Comparison of ENCODE assay signal across 14 cellular contexts in the genomic region with DNA sequence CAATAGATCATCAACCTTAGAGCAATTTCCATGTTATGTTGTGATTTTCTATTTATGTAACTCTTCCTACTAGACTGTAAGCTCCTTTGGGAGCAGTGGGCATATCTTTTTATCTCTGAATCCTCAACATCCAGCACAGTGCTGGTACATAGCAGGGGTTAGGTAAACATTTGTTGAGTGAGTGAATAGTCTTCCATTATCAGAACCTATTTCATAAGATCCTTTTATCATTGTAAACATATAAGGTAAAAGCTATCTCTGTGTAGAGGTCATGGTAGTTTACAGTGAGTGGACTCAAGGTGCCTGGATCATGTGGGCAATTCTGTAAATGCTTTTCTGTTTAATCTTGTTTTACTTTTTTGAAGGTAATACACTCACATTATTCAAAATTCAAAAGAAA. TPM values are rescaled to one million over a fixed set of nuclear protein-coding genes. Genes with fewer than 3 reads are reported as not detected.
DNase-seq lines count a peak whose midpoint lies in the region; ATAC-seq and TF ChIP-seq lines count a peak whose summit lies in the region.
"Had no signal": no experiment of that assay in that cellular context is flagged by ENCODE, and none has a peak within 500 bp of the region (broad histone marks: within the 10 kb centered on the region; RNA-seq: fewer than 3 reads in every experiment).

No MANE protein-coding gene starts in this region.

- H3K27ac Mint-ChIP-seq in type B pancreatic cell, result peak overlapping the region; percentile 51
- H3K27ac Mint-ChIP-seq: CD4-positive, alpha-beta memory T cell; GM23338 had no signal

- no peak overlapping the region for H3K4me3 Mint-ChIP-seq in type B pancreatic cell
- H3K4me3 Mint-ChIP-seq: CD4-positive, alpha-beta memory T cell; GM23338 had no signal

- peaks cover 4% of the 10 kb centered on the region for H3K4me1 Mint-ChIP-seq in type B pancreatic cell (ENCODE audit: unreplicated experiment)
- H3K4me1 Mint-ChIP-seq: CD4-positive, alpha-beta memory T cell; GM23338 had no signal

- DNase-seq in HuH-7 (ENCODE audit: low spot score) (peak; percentile 64), NCI-H69 (lab: John Stamatoyannopoulos, UW) (peak; percentile 15), amniotic epithelial cell (ENCODE audit: low read depth) (peak; percentile 33), type B pancreatic cell (ENCODE audit: extremely low spot score, unreplicated experiment) (no peak), NCI-H1930 (lab: John Stamatoyannopoulos, UW) (no peak), NCI-H187 treated with DMSO at 0.1 percent for 48 hours (lab: John Stamatoyannopoulos, UW) (no peak)
- DNase-seq: BE2C; CD4-positive, alpha-beta memory T cell; DMS153; DMS79 treated with DMSO at 0.1 percent for 48 hours; EL; H7 had no signal

- no peaks in the 10 kb centered on the region for H3K27me3 Mint-ChIP-seq in type B pancreatic cell

- H3K9me3 Mint-ChIP-seq in type B pancreatic cell, result no peaks in the 10 kb centered on the region
- H3K9me3 Mint-ChIP-seq: GM23338 had no signal

- no peak for ATAC-seq in HG02870 (IDR thresholded peaks at IDR 0.05; ENCODE audit: unreplicated experiment)
- ATAC-seq: GM23338 had no signal

- H3K36me3 Mint-ChIP-seq in type B pancreatic cell, result no peaks in the 10 kb centered on the region
- H3K36me3 Mint-ChIP-seq: CD4-positive, alpha-beta memory T cell had no signal

- no peak for TF ChIP-seq CTCF in type B pancreatic cell (conservative IDR thresholded peaks at IDR 0.05)

RNA-seq across cellular contexts. Expression of gene FKBP11, which starts 15.1 kb away (rescaled TPM):
- total RNA-seq in type B pancreatic cell (ENCODE audit: low replicate concordance), result 44.6 and 56.3 TPM in 2 replicates

RNA-seq across cellular contexts. Expression of gene RND1, which starts 44.5 kb away (rescaled TPM):
- total RNA-seq in type B pancreatic cell (ENCODE audit: low replicate concordance), result 3.2 and 6.9 TPM in 2 replicates

RNA-seq across cellular contexts. Expression of gene ARF3, which starts 47.1 kb away (rescaled TPM):
- 161 and 168 TPM in 2 replicates for total RNA-seq in type B pancreatic cell (ENCODE audit: low replicate concordance)

RNA-seq across cellular contexts. Expression of gene DDX23, which starts 58.2 kb away (rescaled TPM):
- total RNA-seq in type B pancreatic cell (ENCODE audit: low replicate concordance), result 95.3 and 104 TPM in 2 replicates

Comparison
In these comparisons a context has a peak if more than half of its experiments do, and no peak if none do; other contexts are left out.
1. DNase-seq: peak in HuH-7 (single experiment), NCI-H69 (single experiment) and amniotic epithelial cell (single experiment); none in type B pancreatic cell (single experiment), NCI-H1930 (0 of 2) and NCI-H187 treated with DMSO at 0.1 percent for 48 hours (single experiment).